ENCODE assay signal across 21 cellular contexts in genomic region chr1:33149453-33150190, GRCh38. TPM values are rescaled to one million over a fixed set of nuclear protein-coding genes. Genes with fewer than 3 reads are reported as not detected.
DNase-seq lines count a peak whose midpoint lies in the region; ATAC-seq and TF ChIP-seq lines count a peak whose summit lies in the region.
"Had no signal": no experiment of that assay in that cellular context is flagged by ENCODE, and none has a peak within 500 bp of the region (broad histone marks: within the 10 kb centered on the region; RNA-seq: fewer than 3 reads in every experiment).

No MANE protein-coding gene starts in this region.

- TF ChIP-seq RAD21 in IMR-90 (IDR thresholded peaks at IDR 0.05; ENCODE audit: low read length) = no peak

- H3K36me3 Mint-ChIP-seq in H9 (ENCODE audit: insufficient read depth in 1 of 3, low read depth in 3 of 3) = peaks cover 4 to 12% (median 8%) of the 10 kb centered on the region in 3 experiments; a peak in 4 of 7 replicates

- WGBS in IMR-90 (ENCODE audit: extremely low coverage in 2 of 2, insufficient read length in 1 of 2), 2 experiments = 100% methylated on average over 1 of the region's 7 CpGs; no CpG with 5 or more reads in 1 of the 2 experiments
- WGBS in trophoblast cell (ENCODE audit: extremely low coverage, insufficient coverage, insufficient read length) = no CpG with 5 or more reads among the region's 7 CpGs
- no CpG with 5 or more reads among the region's 7 CpGs for WGBS in H9 (ENCODE audit: extremely low coverage, insufficient read length, low lambda C conversion rate)
- no CpG with 5 or more reads among the region's 7 CpGs for WGBS in mesendoderm (ENCODE audit: extremely low coverage, insufficient coverage, low lambda C conversion rate)

- H3K9me3 Mint-ChIP-seq in H9 = no peaks in the 10 kb centered on the region
- H3K9me3 Mint-ChIP-seq: activated T-helper 2 cell treated with anti-CD3 and anti-CD28 coated beads, Interferon-gamma antibody, Interleukin-2, Interleukin-4, amounts not matched to agents 10 μg/mL and 5 μg/mL and 100 μg/mL, durations not matched to agents 14 hours and 24 hours and 36 hours; central memory CD8-positive, alpha-beta T cell; memory B cell had no signal

- H2AFZ ChIP-seq in IMR-90 (replicated peaks; ENCODE audit: low read length, poor library complexity) (no peak overlapping the region), trophoblast cell (ENCODE audit: insufficient read depth, low read length, poor library complexity) (no peak overlapping the region), OCI-LY7 (ENCODE audit: low read length) (no peak overlapping the region), H9 (ENCODE audit: low read length) (no peak overlapping the region)

- no peak overlapping the region for H3K9ac ChIP-seq in BLaER1 treated with 17β-estradiol and CSF1 and Interleukin-3, amounts not matched to agents 10 nM and 100 nM
- H3K9ac ChIP-seq in IMR-90 (ENCODE audit: low read depth, low read length) = no peak overlapping the region
- no peak overlapping the region for H3K9ac ChIP-seq in trophoblast cell (ENCODE audit: low read length)
- H3K9ac ChIP-seq in H9 (ENCODE audit: extremely low read depth, insufficient read length, low read length) = no peak overlapping the region
- H3K9ac ChIP-seq in mesendoderm (ENCODE audit: low read length) = no peak overlapping the region

- no peak overlapping the region for H3K27ac Mint-ChIP-seq in H9
- H3K27ac Mint-ChIP-seq: activated T-helper 2 cell treated with anti-CD3 and anti-CD28 coated beads, Interferon-gamma antibody, Interleukin-2, Interleukin-4, amounts not matched to agents 10 μg/mL and 5 μg/mL and 100 μg/mL, durations not matched to agents 14 hours and 24 hours and 36 hours; memory B cell had no signal

- H4K12ac ChIP-seq in trophoblast cell (ENCODE audit: low read depth, low read length) = no peak overlapping the region

- POLR2A ChIA-PET in IMR-90 (lab: Charles Lee; ENCODE audit: unreplicated experiment) = no interaction called here
- POLR2A ChIA-PET in OCI-LY7 (lab: Charles Lee) = no interaction called here

- H2BK5ac ChIP-seq in IMR-90 (ENCODE audit: low read depth, low read length, poor library complexity, severe bottlenecking) (no peak overlapping the region), trophoblast cell (ENCODE audit: low read depth, low read length, poor library complexity) (no peak overlapping the region), H9 (ENCODE audit: insufficient read length, low read length) (no peak overlapping the region), mesendoderm (ENCODE audit: low read length) (no peak overlapping the region)

- no peak overlapping the region for H4K5ac ChIP-seq in IMR-90 (ENCODE audit: low read depth, low read length)
- H4K5ac ChIP-seq in H9 (ENCODE audit: insufficient read length, low read depth, low read length) = no peak overlapping the region
- no peak overlapping the region for H4K5ac ChIP-seq in mesendoderm (ENCODE audit: low read length)

- in situ Hi-C loops in IMR-90 (cut with MboI; ENCODE audit: low sequenced_read_pairs) = no loop called here

- H3K36me3 ChIP-seq in BLaER1 treated with 17β-estradiol and CSF1 and Interleukin-3, amounts not matched to agents 10 nM and 100 nM = peaks cover 15 to 36% (median 23%) of the 10 kb centered on the region in 11 experiments; a peak in 20 of 22 replicates
- peaks cover 30% of the 10 kb centered on the region for H3K36me3 ChIP-seq in IMR-90 (ENCODE audit: control insufficient read depth, insufficient read depth, low read length)
- peaks cover 8 to 11% of the 10 kb centered on the region in 2 experiments for H3K36me3 ChIP-seq in trophoblast cell (ENCODE audit: control insufficient read depth in 1 of 2, insufficient read depth in 2 of 2, low read length in 2 of 2)
- no peaks in the 10 kb centered on the region for H3K36me3 ChIP-seq in OCI-LY7 (ENCODE audit: insufficient read depth, low read length)
- no peaks in the 10 kb centered on the region for H3K36me3 ChIP-seq in mesendoderm (ENCODE audit: control insufficient read depth, insufficient read depth, low read length)

- H3K23ac ChIP-seq in IMR-90 (ENCODE audit: low read depth, low read length) = no peak overlapping the region
- H3K23ac ChIP-seq in trophoblast cell (ENCODE audit: low read length) = peak overlapping the region; percentile 48
- no peak overlapping the region for H3K23ac ChIP-seq in H9 (ENCODE audit: insufficient read length, low read depth, low read length)
- H3K23ac ChIP-seq in mesendoderm (ENCODE audit: low read length) = no peak overlapping the region

- H3K79me1 ChIP-seq in IMR-90 (ENCODE audit: low read depth in 1 of 2, low read length in 2 of 2) (peaks cover 0 to 14% of the 10 kb centered on the region in 2 experiments; a peak in 3 of 4 replicates), trophoblast cell (ENCODE audit: low read length) (no peaks in the 10 kb centered on the region), H9 (ENCODE audit: insufficient read depth, low read depth, low read length, poor library complexity, severe bottlenecking) (no peaks in the 10 kb centered on the region), mesendoderm (ENCODE audit: low read length) (no peaks in the 10 kb centered on the region)

- peaks cover 0 to 6% (median 0%) of the 10 kb centered on the region in 11 experiments; a peak in 2 of 22 replicates for H4K20me1 ChIP-seq in BLaER1 treated with 17β-estradiol and CSF1 and Interleukin-3, amounts not matched to agents 10 nM and 100 nM
- H4K20me1 ChIP-seq in IMR-90 (ENCODE audit: insufficient read depth, low read length) (no peaks in the 10 kb centered on the region), OCI-LY7 (ENCODE audit: insufficient read depth, low read length) (no peaks in the 10 kb centered on the region), H9 (ENCODE audit: control insufficient read depth, insufficient read depth, insufficient read length) (no peaks in the 10 kb centered on the region)

- no peak overlapping the region for H3K4ac ChIP-seq in IMR-90 (ENCODE audit: low read depth, low read length)
- no peak overlapping the region for H3K4ac ChIP-seq in trophoblast cell (ENCODE audit: low read depth, low read length)
- H3K4ac ChIP-seq in H9 (ENCODE audit: low read depth, low read length) = no peak overlapping the region
- no peak overlapping the region for H3K4ac ChIP-seq in mesendoderm (ENCODE audit: low read depth, low read length)

- H3K4me3 ChIP-seq in BLaER1 treated with 17β-estradiol and CSF1 and Interleukin-3, amounts not matched to agents 10 nM and 100 nM = no peak overlapping the region
- H3K4me3 ChIP-seq in IMR-90 (ENCODE audit: insufficient read depth, low read depth, low read length) (no peak overlapping the region), epithelial cell of esophagus (ENCODE audit: low read length) (no peak overlapping the region), trophoblast cell (ENCODE audit: low read depth, low read length) (no peak overlapping the region), OCI-LY7 (ENCODE audit: low read depth, low read length, poor library complexity, severe bottlenecking) (no peak overlapping the region), mesendoderm (ENCODE audit: low read length) (no peak overlapping the region)
- H3K4me3 ChIP-seq: adrenal gland had no signal

- ATAC-seq in IMR-90 (ENCODE audit: low read depth) = no peak

- no peaks in the 10 kb centered on the region for H3K27me3 ChIP-seq in BLaER1 treated with 17β-estradiol and CSF1 and Interleukin-3, amounts not matched to agents 10 nM and 100 nM
- H3K27me3 ChIP-seq in IMR-90 (ENCODE audit: control insufficient read depth, insufficient read depth, low read length) (no peaks in the 10 kb centered on the region), trophoblast cell (ENCODE audit: insufficient read depth, low read length) (no peaks in the 10 kb centered on the region), H9 (ENCODE audit: insufficient read depth, low read length) (no peaks in the 10 kb centered on the region), mesendoderm (ENCODE audit: insufficient read depth, low read length, poor library complexity) (no peaks in the 10 kb centered on the region)
- H3K27me3 ChIP-seq: adrenal gland, neutrophil had no signal

- no peak overlapping the region for H3K56ac ChIP-seq in IMR-90 (ENCODE audit: extremely low read depth, insufficient read depth, low read length)
- H3K56ac ChIP-seq in H9 (ENCODE audit: insufficient read length, low read depth, low read length) = no peak overlapping the region
- no peak overlapping the region for H3K56ac ChIP-seq in mesendoderm (ENCODE audit: low read length)

- H3K79me2 ChIP-seq in trophoblast cell (ENCODE audit: control insufficient read depth, insufficient read depth, low read length, poor library complexity) (no peaks in the 10 kb centered on the region), OCI-LY7 (ENCODE audit: insufficient read depth, low read depth, low read length) (no peaks in the 10 kb centered on the region), H9 (ENCODE audit: insufficient read depth, low read length) (no peaks in the 10 kb centered on the region), mesendoderm (ENCODE audit: control insufficient read depth, insufficient read depth, low read length) (no peaks in the 10 kb centered on the region)

- H2AK5ac ChIP-seq in IMR-90 (ENCODE audit: low read depth, low read length) (no peak overlapping the region), trophoblast cell (ENCODE audit: low read length) (no peak overlapping the region), H9 (ENCODE audit: insufficient read length, low read length) (no peak overlapping the region), mesendoderm (ENCODE audit: low read length) (no peak overlapping the region)

- H3K4me2 ChIP-seq in BLaER1 treated with 17β-estradiol and CSF1 and Interleukin-3, amounts not matched to agents 10 nM and 100 nM = peak overlapping the region in 6 of 11 experiments; percentile 76 to 91 (median 82); a peak in 10 of 22 replicates
- H3K4me2 ChIP-seq in IMR-90 (ENCODE audit: low read depth, low read length) = no peak overlapping the region
- H3K4me2 ChIP-seq in trophoblast cell (ENCODE audit: low read length) = no peak overlapping the region
- no peak overlapping the region for H3K4me2 ChIP-seq in OCI-LY7 (ENCODE audit: low read length)
- no peak overlapping the region for H3K4me2 ChIP-seq in H9 (ENCODE audit: insufficient read depth, insufficient read length, low read length)
- H3K4me2 ChIP-seq in mesendoderm (ENCODE audit: low read length) = no peak overlapping the region

- H3K23me2 ChIP-seq in H9 (ENCODE audit: insufficient read length, low read depth, low read length, poor library complexity, severe bottlenecking) = no peaks in the 10 kb centered on the region

- peak overlapping the region; percentile 37 for H2AK9ac ChIP-seq in IMR-90 (replicated peaks; ENCODE audit: low read depth, low read length, poor library complexity)

- TF ChIP-seq POLR2A in IMR-90 (IDR thresholded peaks at IDR 0.05; ENCODE audit: low read depth, low read length) = no peak

- H3K27ac ChIP-seq in BLaER1 treated with 17β-estradiol and CSF1 and Interleukin-3, amounts not matched to agents 10 nM and 100 nM = no peak overlapping the region
- H3K27ac ChIP-seq in IMR-90 (ENCODE audit: insufficient read depth, low read length) (no peak overlapping the region), trophoblast cell (ENCODE audit: low read depth, low read length) (no peak overlapping the region), OCI-LY7 (ENCODE audit: low read depth, low read length, poor library complexity, severe bottlenecking) (no peak overlapping the region), H9 (ENCODE audit: insufficient read length, low read depth, low read length) (no peak overlapping the region), mesendoderm (ENCODE audit: low read depth, low read length) (no peak overlapping the region)
- H3K27ac ChIP-seq: adrenal gland, neutrophil had no signal

- BruUV-seq in IMR-90 (replicated peaks; lab: Mats Ljungman, UMichigan) (no TSS peak), OCI-LY7 (replicated peaks; lab: Mats Ljungman, UMichigan) (no TSS peak)

- CTCF ChIA-PET in IMR-90 (lab: Yijun Ruan, JAX) (no interaction called here), OCI-LY7 (lab: Charles Lee; ENCODE audit: unreplicated experiment) (no interaction called here)

- no peak overlapping the region for H2BK15ac ChIP-seq in IMR-90 (ENCODE audit: low read depth, low read length)
- no peak overlapping the region for H2BK15ac ChIP-seq in H9 (ENCODE audit: low read depth, low read length)
- H2BK15ac ChIP-seq in mesendoderm (replicated peaks; ENCODE audit: low read depth) = no peak overlapping the region

- no peak overlapping the region for H2BK20ac ChIP-seq in IMR-90 (ENCODE audit: low read depth, low read length)
- H2BK20ac ChIP-seq in H9 (ENCODE audit: low read depth, low read length, poor library complexity, severe bottlenecking) = no peak overlapping the region

- H4K8ac ChIP-seq in IMR-90 (ENCODE audit: low read depth in 2 of 2, low read length in 2 of 2) (no peak overlapping the region), trophoblast cell (ENCODE audit: low read depth, low read length) (no peak overlapping the region), H9 (replicated peaks; ENCODE audit: insufficient read length, low read depth, low read length) (no peak overlapping the region), mesendoderm (ENCODE audit: low read depth, low read length) (no peak overlapping the region)

- H3K4me1 ChIP-seq in BLaER1 treated with 17β-estradiol and CSF1 and Interleukin-3, amounts not matched to agents 10 nM and 100 nM = peaks cover 37 to 59% (median 51%) of the 10 kb centered on the region in 10 experiments
- H3K4me1 ChIP-seq in IMR-90 (ENCODE audit: control insufficient read depth, insufficient read depth, low read length) (peaks cover 6% of the 10 kb centered on the region), trophoblast cell (ENCODE audit: control insufficient read depth in 1 of 2, insufficient read depth in 2 of 2, low read length in 2 of 2) (peaks cover 18 to 25% of the 10 kb centered on the region in 2 experiments), OCI-LY7 (ENCODE audit: insufficient read depth, low read length, poor library complexity, severe bottlenecking) (peaks cover 15% of the 10 kb centered on the region), H9 (ENCODE audit: insufficient read depth, low read length) (peaks cover 9% of the 10 kb centered on the region; the same call in 1 of the 2 replicates), mesendoderm (ENCODE audit: control insufficient read depth, low read depth, low read length) (no peaks in the 10 kb centered on the region)

- TF ChIP-seq CTCF in IMR-90 (conservative IDR thresholded peaks at IDR 0.05; ENCODE audit: low read depth, low read length) = no peak
- TF ChIP-seq CTCF in epithelial cell of esophagus (IDR thresholded peaks at IDR 0.05; ENCODE audit: insufficient read depth, low read depth, low read length, missing control alignments) = no peak
- TF ChIP-seq CTCF in OCI-LY7 (conservative IDR thresholded peaks at IDR 0.05; ENCODE audit: low read length) = no peak
- TF ChIP-seq CTCF in H9 (conservative IDR thresholded peaks at IDR 0.05) = no peak

- dilution Hi-C loops in IMR-90 (cut with HindIII; ENCODE audit: low sequenced_read_pairs, unreplicated experiment) = no loop called here

- no peak overlapping the region for H3K4me3 Mint-ChIP-seq in H9
- H3K4me3 Mint-ChIP-seq: central memory CD8-positive, alpha-beta T cell; memory B cell had no signal

- H2BK120ac ChIP-seq in IMR-90 (ENCODE audit: low read depth, low read length) (no peak overlapping the region), trophoblast cell (ENCODE audit: insufficient read depth, low read length, poor library complexity) (no peak overlapping the region), H9 (ENCODE audit: low read depth, low read length, poor library complexity, severe bottlenecking) (no peak overlapping the region), mesendoderm (ENCODE audit: low read depth, low read length) (no peak overlapping the region)

- H3K14ac ChIP-seq in IMR-90 (replicated peaks; ENCODE audit: low read depth, low read length) (no peak overlapping the region), trophoblast cell (ENCODE audit: low read length) (no peak overlapping the region), H9 (ENCODE audit: insufficient read depth, low read length) (no peak overlapping the region)

- peaks cover 21% of the 10 kb centered on the region; the same call in 1 of the 2 replicates for H3K9me1 ChIP-seq in IMR-90 (ENCODE audit: insufficient read depth, low read length)

- no peak for DNase-seq in IMR-90
- peak; percentile 27 for DNase-seq in epithelial cell of esophagus (ENCODE audit: low read depth)
- DNase-seq in trophoblast cell = peak; percentile 75 to 84
- no peak for DNase-seq in OCI-LY7 (ENCODE audit: low spot score)
- no peak for DNase-seq in activated effector memory CD4-positive, alpha-beta T cell treated with anti-CD3 and anti-CD28 coated beads, Interleukin-2, amount 50 U/mL, for 16 hours
- no peak for DNase-seq in H9
- DNase-seq in mesendoderm = no peak
- DNase-seq: adrenal gland; effector CD8-positive, alpha-beta T cell; GDM1; KG1; NCI-H1092; NCI-H2107; NCI-H526 treated with DMSO at 0.1 percent for 48 hours; stimulated activated CD4-positive, alpha-beta T cell treated with anti-CD3 and anti-CD28 coated beads, Interleukin-15, amount 100 ng/mL, for 24 hours; stimulated activated naive CD4-positive, alpha-beta T cell had no signal

- H4K91ac ChIP-seq in IMR-90 (ENCODE audit: insufficient read depth, low read depth, low read length) (no peak overlapping the region), trophoblast cell (ENCODE audit: low read depth, low read length) (no peak overlapping the region), H9 (ENCODE audit: insufficient read length, low read depth, low read length) (no peak overlapping the region)

- H2BK12ac ChIP-seq in trophoblast cell (ENCODE audit: low read length) (no peak overlapping the region), H9 (ENCODE audit: insufficient read length, low read depth, low read length) (no peak overlapping the region)

- intact Hi-C loops in IMR-90 (cut with micrococcal nuclease) = no loop called here
- intact Hi-C loops in OCI-LY7 (cut with micrococcal nuclease; ENCODE audit: unreplicated experiment) = no loop called here

- no peaks in the 10 kb centered on the region for H3K9me3 ChIP-seq in BLaER1 treated with 17β-estradiol and CSF1 and Interleukin-3, amounts not matched to agents 10 nM and 100 nM (replicated peaks in 1 of 11)
- no peaks in the 10 kb centered on the region for H3K9me3 ChIP-seq in IMR-90 (ENCODE audit: control insufficient read depth, insufficient read depth, low read length)
- no peaks in the 10 kb centered on the region for H3K9me3 ChIP-seq in trophoblast cell (ENCODE audit: insufficient read depth, low read depth, low read length)
- no peaks in the 10 kb centered on the region for H3K9me3 ChIP-seq in OCI-LY7 (ENCODE audit: low read length)
- H3K9me3 ChIP-seq in H9 (ENCODE audit: control insufficient read depth, low read depth, low read length) = no peaks in the 10 kb centered on the region
- H3K9me3 ChIP-seq: adrenal gland, neutrophil had no signal

- H3K18ac ChIP-seq in IMR-90 (ENCODE audit: low read depth, low read length) (no peak overlapping the region), trophoblast cell (ENCODE audit: low read length) (no peak overlapping the region), H9 (ENCODE audit: insufficient read length, low read depth, low read length) (no peak overlapping the region), mesendoderm (ENCODE audit: low read length) (no peak overlapping the region)

- peaks cover 33 to 41% of the 10 kb centered on the region in 2 experiments for H3K4me1 Mint-ChIP-seq in H9
- H3K4me1 Mint-ChIP-seq: central memory CD8-positive, alpha-beta T cell had no signal

- peaks cover 1% of the 10 kb centered on the region; the same call in 1 of the 2 replicates for H3K27me3 Mint-ChIP-seq in H9 (ENCODE audit: low read depth)
- H3K27me3 Mint-ChIP-seq: central memory CD8-positive, alpha-beta T cell; memory B cell had no signal

- H3K9me2 ChIP-seq in OCI-LY7 (ENCODE audit: insufficient read depth, low read length) = no peaks in the 10 kb centered on the region

- no peak overlapping the region for H3T11ph ChIP-seq in H9 (ENCODE audit: low read length)

RNA-seq across cellular contexts. Expression of gene TRIM62, which starts 32.2 kb away (rescaled TPM):
- 2.8 and 3.0 TPM in 2 replicates for total RNA-seq in IMR-90 (2012; rRNA removed)
- polyA plus RNA-seq in IMR-90 (2012; rRNA removed) = 11.1 and 12.8 TPM in 2 replicates
- 4.8 and 18.3 TPM in 2 replicates for polyA plus RNA-seq in IMR-90 (2012; cell fraction: cytosol; rRNA removed)
- 25.0 and 36.8 TPM in 2 replicates for polyA plus RNA-seq in IMR-90 (2012; cell fraction: nucleus; rRNA removed; ENCODE audit: low replicate concordance)
- 4.7 and 4.8 TPM in 2 replicates for polyA plus RNA-seq in trophoblast cell (2013)
- total RNA-seq in OCI-LY7 (2014; rRNA removed; shearing (Covaris generic)) = 2.0 and 2.4 TPM in 2 replicates
- total RNA-seq in OCI-LY7 (2022) = 8.4 and 8.8 TPM in 2 replicates
- total RNA-seq in H9 (2021) = 6.9 and 7.3 TPM in 2 replicates
- polyA plus RNA-seq in mesendoderm (2013, experiment 1 of 2) = 3.0 TPM
- 3.0 TPM for polyA plus RNA-seq in mesendoderm (2013, experiment 2 of 2)

Comparison
In these comparisons a context has a peak if more than half of its experiments do, and no peak if none do; other contexts are left out.
1. H3K4me2 ChIP-seq: peak in BLaER1 treated with 17β-estradiol and CSF1 and Interleukin-3, amounts not matched to agents 10 nM and 100 nM (6 of 11); none in IMR-90 (single experiment), trophoblast cell (single experiment), OCI-LY7 (single experiment), H9 (single experiment) and mesendoderm (single experiment).
2. DNase-seq: peak in epithelial cell of esophagus (single experiment) and trophoblast cell (2 of 2); none in IMR-90 (single experiment), OCI-LY7 (single experiment), activated effector memory CD4-positive, alpha-beta T cell treated with anti-CD3 and anti-CD28 coated beads, Interleukin-2, amount 50 U/mL, for 16 hours (single experiment), H9 (single experiment) and mesendoderm (single experiment).